Comparison of ENCODE assay signal across 11 cellular contexts in the genomic region with DNA sequence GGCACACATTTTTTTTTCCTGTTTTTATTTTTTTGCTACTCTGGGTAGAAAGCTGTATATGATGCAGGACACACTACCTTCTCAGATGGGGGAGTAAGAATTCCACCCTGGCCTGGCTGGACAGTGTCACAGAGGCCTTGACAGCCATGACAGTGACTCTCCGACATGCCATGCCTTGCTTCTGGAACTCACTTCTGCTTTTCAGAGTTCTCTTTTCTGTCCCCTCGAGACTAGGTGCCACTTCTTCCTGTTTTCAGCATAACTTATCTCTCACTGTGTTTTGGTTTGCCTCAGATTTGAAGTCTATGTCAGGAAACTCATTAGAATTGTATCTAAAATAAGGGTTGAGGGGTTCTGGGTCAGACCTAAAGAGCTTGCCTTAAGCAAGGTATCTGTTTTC.
DNase-seq lines count a peak whose midpoint lies in the region; ATAC-seq and TF ChIP-seq lines count a peak whose summit lies in the region.
"Had no signal": no experiment of that assay in that cellular context is flagged by ENCODE, and none has a peak within 500 bp of the region (broad histone marks: within the 10 kb centered on the region; RNA-seq: fewer than 3 reads in every experiment).

No MANE protein-coding gene starts in this region.

- intact Hi-C loops in left ventricle myocardium superior (cut with micrococcal nuclease), result no loop called here

- H3K27me3 ChIP-seq in neutrophil, result no peaks in the 10 kb centered on the region
- H3K27me3 ChIP-seq: cardiac muscle cell had no signal

- DNase-seq in MV-4-11 (lab: John Stamatoyannopoulos, UW), result peak; percentile 92
- DNase-seq in NCI-H187 (lab: John Stamatoyannopoulos, UW), result no peak
- DNase-seq in foreskin melanocyte, result no peak
- no peak for DNase-seq in NCI-H2081 (lab: John Stamatoyannopoulos, UW)
- no peak for DNase-seq in left ventricle myocardium superior
- DNase-seq: activated CD4-positive, alpha-beta T cell treated with anti-CD3 and anti-CD28 coated beads, Interleukin-2, amount 50 U/mL, for 4 hours; NCI-H524 treated with DMSO at 0.1 percent for 48 hours had no signal

- peak overlapping the region; percentile 29 for H3K27ac ChIP-seq in neutrophil
- H3K27ac ChIP-seq: cardiac muscle cell had no signal

- no peak overlapping the region for H3K4me3 ChIP-seq in neutrophil (ENCODE audit: low read depth in 1 of 2, low read length in 1 of 2)
- H3K4me3 ChIP-seq: cardiac muscle cell had no signal

- peak; percentile 46 for ATAC-seq in GM18873 (IDR thresholded peaks at IDR 0.05; ENCODE audit: low FRiP score, unreplicated experiment)
- ATAC-seq in HG02678 (IDR thresholded peaks at IDR 0.05; ENCODE audit: unreplicated experiment), result peak; percentile 72
- ATAC-seq in left ventricle myocardium superior, result no peak

- no peaks in the 10 kb centered on the region for H3K9me3 ChIP-seq in neutrophil

- no peaks in the 10 kb centered on the region for H3K36me3 ChIP-seq in neutrophil
- H3K36me3 ChIP-seq: cardiac muscle cell had no signal

- TF ChIP-seq CTCF in neutrophil (IDR thresholded peaks at IDR 0.05), result no peak

- no peaks in the 10 kb centered on the region for H3K4me1 ChIP-seq in neutrophil (ENCODE audit: control insufficient read depth in 1 of 2, insufficient read depth in 1 of 2, low read depth in 1 of 2, low read length in 1 of 2)
